24 cellular contexts compared by ENCODE assay signal in the genomic region with DNA sequence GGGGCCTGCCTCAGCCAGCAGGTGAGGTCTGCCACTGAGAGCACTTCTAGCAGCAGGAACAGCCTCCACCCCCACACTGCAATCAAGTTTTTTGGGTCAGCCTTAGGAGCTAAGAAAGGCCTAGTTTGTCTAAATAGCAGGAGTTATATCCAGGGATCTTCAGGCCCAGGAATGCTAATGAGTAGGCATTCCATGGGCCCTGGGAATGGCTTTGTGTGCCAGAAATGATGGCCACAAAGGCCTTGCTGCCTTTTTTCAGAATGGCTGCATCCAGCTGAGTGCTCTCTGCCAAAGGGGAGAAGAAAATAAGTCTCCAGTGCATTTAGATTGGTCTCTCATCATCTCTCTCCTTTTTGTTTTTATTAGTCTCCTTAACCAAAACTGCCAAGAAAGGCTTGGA. TPM values are rescaled to one million over a fixed set of nuclear protein-coding genes. Genes with fewer than 3 reads are reported as not detected.
A peak's percentile ranks its signal among the peaks of the same experiment; 100 is the strongest.
DNase-seq lines count a peak whose midpoint lies in the region; ATAC-seq and TF ChIP-seq lines count a peak whose summit lies in the region.
"Had no signal": no experiment of that assay in that cellular context is flagged by ENCODE, and none has a peak within 500 bp of the region (broad histone marks: within the 10 kb centered on the region; RNA-seq: fewer than 3 reads in every experiment).

No MANE protein-coding gene starts in this region.

- H3K36me3 Mint-ChIP-seq in GM23338 (ENCODE audit: low read depth), result peaks cover 57% of the 10 kb centered on the region
- peaks cover 2% of the 10 kb centered on the region for H3K36me3 Mint-ChIP-seq in activated naive CD8-positive, alpha-beta T cell

- H3K4me1 ChIP-seq in BLaER1 (peaks cover 33% of the 10 kb centered on the region), GM23338 (ENCODE audit: insufficient read depth) (peaks cover 19% of the 10 kb centered on the region)

- H3K27ac ChIP-seq in BLaER1 (no peak overlapping the region), GM23338 (ENCODE audit: low read depth) (0 out of 2 replicates have a peak overlapping the region, but pooled peaks have one; percentile 32)
- H3K27ac ChIP-seq: adrenal gland, coronary artery, testis, vagina had no signal

- no peaks in the 10 kb centered on the region for H3F3A ChIP-seq in GM23338 (replicated peaks; ENCODE audit: low read depth)

- H4K20me1 ChIP-seq in BLaER1, result peaks cover 66% of the 10 kb centered on the region
- H4K20me1 ChIP-seq in GM23338 (replicated peaks; ENCODE audit: insufficient read depth), result peaks cover 31% of the 10 kb centered on the region

- DNase-seq in GM23338 (ENCODE audit: low spot score) (peak; percentile 29), midbrain (lab: John Stamatoyannopoulos, UW) (peak; percentile 11), RKO (ENCODE audit: low spot score) (no peak)
- DNase-seq: activated CD4-positive, CD25-positive, alpha-beta regulatory T cell; adrenal gland; H9; Kasumi-1; NCI-H1048; NCI-H187 treated with DMSO at 0.1 percent for 48 hours; NCI-H226; NCI-H748 treated with DMSO at 0.1 percent for 48 hours; OCI-M1; T1000; testis had no signal

- ATAC-seq in GM23338 (no peak; the same call in 2 of the 3 replicates), GM18511 (IDR thresholded peaks at IDR 0.05; ENCODE audit: unreplicated experiment) (no peak), GM18519 (IDR thresholded peaks at IDR 0.05; ENCODE audit: low FRiP score, unreplicated experiment) (no peak)
- ATAC-seq: Right ventricle myocardium inferior had no signal

- no peak overlapping the region for H2AFZ ChIP-seq in GM23338

- H3K36me3 ChIP-seq in BLaER1 (peaks cover 62% of the 10 kb centered on the region), GM23338 (ENCODE audit: insufficient read depth) (peaks cover 30% of the 10 kb centered on the region)

- peak overlapping the region; percentile 97; the same call in 1 of the 2 replicates for H3K9ac ChIP-seq in BLaER1

- peaks cover 3% of the 10 kb centered on the region; the same call in 1 of the 3 replicates for H3K9me3 Mint-ChIP-seq in GM23338
- no peaks in the 10 kb centered on the region for H3K9me3 Mint-ChIP-seq in activated naive CD8-positive, alpha-beta T cell (ENCODE audit: low read depth)
- H3K9me3 Mint-ChIP-seq: H9, neural crest cell had no signal

- no peak overlapping the region for H3K4me3 Mint-ChIP-seq in GM23338
- peak overlapping the region; percentile 99 for H3K4me3 Mint-ChIP-seq in activated naive CD8-positive, alpha-beta T cell
- H3K4me3 Mint-ChIP-seq: B cell had no signal

- H3K79me2 ChIP-seq in GM23338 (replicated peaks; ENCODE audit: insufficient read depth), result peaks cover 68% of the 10 kb centered on the region

- no peak overlapping the region for H3K4me3 ChIP-seq in BLaER1
- no peak overlapping the region for H3K4me3 ChIP-seq in GM23338
- H3K4me3 ChIP-seq: adrenal gland, coronary artery, testis, vagina had no signal

- TF ChIP-seq CTCF in GM23338 (conservative IDR thresholded peaks at IDR 0.05; ENCODE audit: low read depth in 2 of 2), result no peak

- H3K27ac Mint-ChIP-seq in GM23338, result no peak overlapping the region; the same call in 1 of the 2 replicates
- H3K27ac Mint-ChIP-seq in activated naive CD8-positive, alpha-beta T cell, result peak overlapping the region; percentile 46
- H3K27ac Mint-ChIP-seq: B cell, progenitor cell of endocrine pancreas had no signal

- no peaks in the 10 kb centered on the region for H3K9me3 ChIP-seq in BLaER1
- H3K9me3 ChIP-seq: adrenal gland, testis, vagina had no signal

- H3K4me1 Mint-ChIP-seq in GM23338, result peaks cover 19% of the 10 kb centered on the region
- peaks cover 40% of the 10 kb centered on the region for H3K4me1 Mint-ChIP-seq in activated naive CD8-positive, alpha-beta T cell (ENCODE audit: low read depth)

- H3K4me2 ChIP-seq in BLaER1, result no peak overlapping the region
- H3K4me2 ChIP-seq in GM23338, result no peak overlapping the region

- H3K9me2 ChIP-seq in GM23338 (ENCODE audit: insufficient read depth), result no peaks in the 10 kb centered on the region

- no peaks in the 10 kb centered on the region for H3K27me3 ChIP-seq in BLaER1
- H3K27me3 ChIP-seq in GM23338 (ENCODE audit: insufficient read depth), result no peaks in the 10 kb centered on the region
- H3K27me3 ChIP-seq: adrenal gland, testis, vagina had no signal

- peaks cover 19% of the 10 kb centered on the region for H3K27me3 Mint-ChIP-seq in GM23338 (ENCODE audit: insufficient read depth, low read depth, poor library complexity)
- H3K27me3 Mint-ChIP-seq in activated naive CD8-positive, alpha-beta T cell, result no peaks in the 10 kb centered on the region
- H3K27me3 Mint-ChIP-seq: B cell, progenitor cell of endocrine pancreas had no signal

TF ChIP-seq in GM23338, 12 proteins besides CTCF, POLR2A, EP300 and RAD21 (continues in another document):
- TF ChIP-seq STAT1 (IDR thresholded peaks at IDR 0.05; ENCODE audit: unreplicated experiment), result no peak
- TF ChIP-seq, protein P1, sequence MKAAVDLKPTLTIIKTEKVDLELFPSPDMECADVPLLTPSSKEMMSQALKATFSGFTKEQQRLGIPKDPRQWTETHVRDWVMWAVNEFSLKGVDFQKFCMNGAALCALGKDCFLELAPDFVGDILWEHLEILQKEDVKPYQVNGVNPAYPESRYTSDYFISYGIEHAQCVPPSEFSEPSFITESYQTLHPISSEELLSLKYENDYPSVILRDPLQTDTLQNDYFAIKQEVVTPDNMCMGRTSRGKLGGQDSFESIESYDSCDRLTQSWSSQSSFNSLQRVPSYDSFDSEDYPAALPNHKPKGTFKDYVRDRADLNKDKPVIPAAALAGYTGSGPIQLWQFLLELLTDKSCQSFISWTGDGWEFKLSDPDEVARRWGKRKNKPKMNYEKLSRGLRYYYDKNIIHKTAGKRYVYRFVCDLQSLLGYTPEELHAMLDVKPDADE (IDR thresholded peaks at IDR 0.05), result no peak

RNA-seq across cellular contexts. Expression of a gene that starts 2.8 kb away (rescaled TPM):
- total RNA-seq in GM23338 (2014; rRNA removed; shearing (Covaris generic)), result 47.1 and 54.2 TPM in 2 replicates
- polyA plus RNA-seq in GM23338 (2016; fragmentation: Nextera tagmentation; extraction: Ambion mirVana), result 77.3 and 88.5 TPM in 2 replicates

RNA-seq across cellular contexts. Expression of a gene that starts 3.1 kb away (rescaled TPM):
- total RNA-seq in GM23338 (2014; rRNA removed; shearing (Covaris generic)), result 52.2 and 53.0 TPM in 2 replicates
- 17.6 and 18.4 TPM in 2 replicates for polyA plus RNA-seq in GM23338 (2016; fragmentation: Nextera tagmentation; extraction: Ambion mirVana)

RNA-seq across cellular contexts. Expression of a gene that starts 34.2 kb away (rescaled TPM):
- total RNA-seq in GM23338 (2014; rRNA removed; shearing (Covaris generic)), result 0.14 TPM in 1 of 2 replicates, not detected in the other
- polyA plus RNA-seq in GM23338 (2016; fragmentation: Nextera tagmentation; extraction: Ambion mirVana), result 0.24 and 0.86 TPM in 2 replicates
- total RNA-seq: Right ventricle myocardium inferior had no signal

RNA-seq across cellular contexts. Expression of a gene that starts 44.4 kb away (rescaled TPM):
- total RNA-seq in GM23338 (2014; rRNA removed; shearing (Covaris generic)), result 196 and 230 TPM in 2 replicates
- 111 TPM in 2 replicates for polyA plus RNA-seq in GM23338 (2016; fragmentation: Nextera tagmentation; extraction: Ambion mirVana)

RNA-seq across cellular contexts. Expression of a gene that starts 57.5 kb away (rescaled TPM):
- 53.6 and 60.0 TPM in 2 replicates for total RNA-seq in GM23338 (2014; rRNA removed; shearing (Covaris generic))
- 18.2 and 20.8 TPM in 2 replicates for polyA plus RNA-seq in GM23338 (2016; fragmentation: Nextera tagmentation; extraction: Ambion mirVana)
